In the genomic region with DNA sequence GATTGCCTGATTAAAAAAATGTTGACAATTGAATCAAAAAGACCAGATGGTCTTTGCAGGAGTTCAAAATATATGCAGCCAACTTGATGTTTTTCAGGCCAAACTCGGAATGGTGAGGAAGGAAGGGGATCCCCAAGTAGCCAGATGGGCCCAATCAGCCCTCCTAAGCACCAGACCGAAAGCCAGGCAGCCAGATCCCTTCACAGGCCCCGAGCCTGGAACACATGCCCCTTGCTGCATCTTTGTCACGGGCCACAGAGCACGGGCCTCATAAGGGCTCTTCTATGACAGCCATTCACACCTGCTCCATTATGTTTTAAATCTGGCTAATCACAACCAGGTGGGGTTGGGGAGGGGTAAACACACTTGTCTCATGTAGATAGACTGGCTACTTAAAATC, we compare ENCODE assay signal across 22 cellular contexts. TPM values are rescaled to one million over a fixed set of nuclear protein-coding genes. Genes with fewer than 3 reads are reported as not detected.
DNase-seq lines count a peak whose midpoint lies in the region.
"Had no signal": no experiment of that assay in that cellular context is flagged by ENCODE, and none has a peak within 500 bp of the region (broad histone marks: within the 10 kb centered on the region; RNA-seq: fewer than 3 reads in every experiment).

No MANE protein-coding gene starts in this region.

- H3K27me3 ChIP-seq in muscle layer of duodenum (ENCODE audit: low read depth, low read length) = no peaks in the 10 kb centered on the region
- H3K27me3 ChIP-seq: cardiac muscle cell, MG63, transverse colon had no signal

- H3K4me1 ChIP-seq in muscle layer of duodenum (ENCODE audit: control insufficient read depth in 1 of 2, insufficient read depth in 2 of 2, low read length in 2 of 2) = peaks cover 0 to 4% of the 10 kb centered on the region in 2 donors
- H3K4me1 ChIP-seq: transverse colon had no signal

- H3K4me3 ChIP-seq in muscle layer of duodenum (ENCODE audit: low read depth in 1 of 2, low read length in 2 of 2) = no peak overlapping the region
- H3K4me3 ChIP-seq: A549, cardiac muscle cell, MG63, skin epidermis, transverse colon had no signal

- no peak overlapping the region for H3K4me3 Mint-ChIP-seq in immature natural killer cell
- H3K4me3 Mint-ChIP-seq: CD14-positive monocyte; endodermal cell; stimulated activated effector memory CD8-positive, alpha-beta T cell treated with anti-CD3 and anti-CD28 coated beads, Interleukin-12 subunit alpha, Interleukin-12 subunit beta, amount 100 ng/mL, for 72 hours had no signal

- no peaks in the 10 kb centered on the region for H3K9me3 ChIP-seq in muscle layer of duodenum (ENCODE audit: control insufficient read depth in 1 of 2, low read length in 2 of 2)
- H3K9me3 ChIP-seq: A549, MG63, transverse colon had no signal

- peaks cover 0 to 8% (median 4%) of the 10 kb centered on the region in 3 donors for H3K36me3 Mint-ChIP-seq in immature natural killer cell
- H3K36me3 Mint-ChIP-seq: stimulated activated effector memory CD8-positive, alpha-beta T cell treated with anti-CD3 and anti-CD28 coated beads, Interleukin-12 subunit alpha, Interleukin-12 subunit beta, amount 100 ng/mL, for 72 hours had no signal

- no peaks in the 10 kb centered on the region for H3K36me3 ChIP-seq in muscle layer of duodenum (ENCODE audit: control insufficient read depth in 1 of 2, insufficient read depth in 2 of 2, low read length in 2 of 2)
- H3K36me3 ChIP-seq: MG63, transverse colon had no signal

- H3K9me3 Mint-ChIP-seq in immature natural killer cell = no peaks in the 10 kb centered on the region
- H3K9me3 Mint-ChIP-seq: stimulated activated effector memory CD8-positive, alpha-beta T cell treated with anti-CD3 and anti-CD28 coated beads, Interleukin-12 subunit alpha, Interleukin-12 subunit beta, amount 100 ng/mL, for 72 hours had no signal

- H3K27me3 Mint-ChIP-seq in immature natural killer cell (ENCODE audit: low read depth in 3 of 3) = no peaks in the 10 kb centered on the region

- H3K27ac Mint-ChIP-seq in immature natural killer cell = no peak overlapping the region
- H3K27ac Mint-ChIP-seq: stimulated activated effector memory CD8-positive, alpha-beta T cell treated with anti-CD3 and anti-CD28 coated beads, Interleukin-12 subunit alpha, Interleukin-12 subunit beta, amount 100 ng/mL, for 72 hours had no signal

- peak overlapping the region; percentile 23 for H3K27ac ChIP-seq in muscle layer of duodenum (ENCODE audit: low read length)
- H3K27ac ChIP-seq: A549, cardiac muscle cell, skin epidermis, transverse colon had no signal

- DNase-seq in NCI-H2107 treated with DMSO at 0.1 percent for 48 hours (lab: John Stamatoyannopoulos, UW; ENCODE audit: unreplicated experiment) (peak; percentile 55), NCI-H2107 (lab: John Stamatoyannopoulos, UW) (no peak), NCI-H146 (lab: John Stamatoyannopoulos, UW) (peak; percentile 72), NCI-H82 (lab: John Stamatoyannopoulos, UW) (peak; percentile 82), Kasumi-1 (lab: John Stamatoyannopoulos, UW) (no peak), immature natural killer cell (no peak)
- DNase-seq in activated naive CD4-positive, alpha-beta T cell (lab: John Stamatoyannopoulos, UW) = no peak
- DNase-seq: activated CD4-positive, alpha-beta T cell treated with anti-CD3 and anti-CD28 coated beads for 48 hours; activated naive CD4-positive, alpha-beta T cell treated with anti-CD3 and anti-CD28 coated beads, Interleukin-2, amount 50 U/mL, for 16 hours; activated T-cell treated with anti-CD3 and anti-CD28 coated beads for 4 hours; EL; endodermal cell; left ventricle myocardium superior; MG63; T-helper 9 cell; transverse colon had no signal

- peaks cover 30 to 41% of the 10 kb centered on the region in 2 donors for H3K4me1 Mint-ChIP-seq in immature natural killer cell

RNA-seq across cellular contexts. Expression of a gene that starts 31.7 kb away (rescaled TPM):
- 10 to 100 TPM; 10.6 to 27.8 (median 20.7) TPM for polyA plus RNA-seq in immature natural killer cell

Comparison
In these comparisons a context has a peak if more than half of its experiments do, and no peak if none do; other contexts are left out.
1. DNase-seq: peak in NCI-H2107 treated with DMSO at 0.1 percent for 48 hours (single experiment), NCI-H146 (single experiment) and NCI-H82 (single experiment); none in NCI-H2107 (single experiment), Kasumi-1 (0 of 2), activated naive CD4-positive, alpha-beta T cell (0 of 4) and immature natural killer cell (0 of 3).